In genomic region chr16:70696952-70697600, GRCh38 we compare ENCODE assay signal across 9 cellular contexts. TPM values are rescaled to one million over a fixed set of nuclear protein-coding genes. Genes with fewer than 3 reads are reported as not detected.
DNase-seq lines count a peak whose midpoint lies in the region; ATAC-seq and TF ChIP-seq lines count a peak whose summit lies in the region.
"Had no signal": no experiment of that assay in that cellular context is flagged by ENCODE, and none has a peak within 500 bp of the region (broad histone marks: within the 10 kb centered on the region; RNA-seq: fewer than 3 reads in every experiment).

No MANE protein-coding gene starts in this region.

- H4K20me1 ChIP-seq in PC-3 (ENCODE audit: low read length), result no peaks in the 10 kb centered on the region

- H3K27me3 ChIP-seq in PC-3 (ENCODE audit: low read length) (no peaks in the 10 kb centered on the region), sigmoid colon (no peaks in the 10 kb centered on the region)

- WGBS in sigmoid colon, 2 donors, result 51 to 56% methylated on average over 19 of the region's 19 CpGs

- H2AFZ ChIP-seq in PC-3 (ENCODE audit: low read length), result no peak overlapping the region

- no peaks in the 10 kb centered on the region for H3K9me2 ChIP-seq in PC-3 (replicated peaks; ENCODE audit: low read length)

- H3K4me1 ChIP-seq in PC-3 (ENCODE audit: insufficient read depth, low read length) (peaks cover 41% of the 10 kb centered on the region), sigmoid colon (peaks cover 0 to 98% (median 94%) of the 10 kb centered on the region in 4 donors)

- intact Hi-C loops in PC-3 (cut with micrococcal nuclease), result loop anchor here (10.0 kb wide), 1 partner anchor 78 kb away; no protein-coding TSS in a partner anchor
- intact Hi-C loops in sigmoid colon (cut with DNase I), result no loop called here

- no TSS peak for BruUV-seq in PC-3 (replicated peaks; lab: Mats Ljungman, UMichigan)

- no peak overlapping the region for H3K9ac ChIP-seq in PC-3 (ENCODE audit: low read length)

- DNase-seq in GDM1 (lab: John Stamatoyannopoulos, UW) (peak; percentile 57), PC-3 (peak; percentile 67), erythroblast (lab: John Stamatoyannopoulos, UW) (peak; percentile 33 to 49), sigmoid colon (no peak), NCI-H1930 (lab: John Stamatoyannopoulos, UW) (no peak), NCI-H524 (lab: John Stamatoyannopoulos, UW) (no peak), GM10266 (ENCODE audit: extremely low spot score) (no peak)

- peak overlapping the region; percentile 34; the same call in 1 of the 2 replicates for H3K4me2 ChIP-seq in PC-3 (ENCODE audit: low read length)

- no peak overlapping the region for H3K4me3 ChIP-seq in PC-3 (ENCODE audit: low read length)
- no peak overlapping the region for H3K4me3 ChIP-seq in sigmoid colon

- TF ChIP-seq CTCF in PC-3 (conservative IDR thresholded peaks at IDR 0.05; ENCODE audit: low read depth, low read length) (no peak), sigmoid colon (IDR thresholded peaks at IDR 0.05) (no peak), GM10266 (IDR thresholded peaks at IDR 0.05; ENCODE audit: control insufficient read depth, insufficient read depth, low read depth, missing control alignments) (no peak)

- H3K36me3 ChIP-seq in PC-3 (ENCODE audit: low read depth, low read length), result no peaks in the 10 kb centered on the region
- H3K36me3 ChIP-seq in sigmoid colon, result no peaks in the 10 kb centered on the region

- TF ChIP-seq POLR2A in erythroblast (IDR thresholded peaks at IDR 0.05; ENCODE audit: low read length) (no peak), sigmoid colon (IDR thresholded peaks at IDR 0.05) (no peak)

- H3K27ac ChIP-seq in PC-3 (ENCODE audit: low read length) (peak overlapping the region; percentile 49), sigmoid colon (peak overlapping the region; percentile 95 to 99 (median 98))

- H3K9me3 ChIP-seq in PC-3 (ENCODE audit: low read length) (no peaks in the 10 kb centered on the region), sigmoid colon (no peaks in the 10 kb centered on the region)

- ATAC-seq in PC-3 (peak; percentile 11; the same call in 1 of the 2 replicates), HG03432 (IDR thresholded peaks at IDR 0.05; ENCODE audit: unreplicated experiment) (no peak)

- H3K79me2 ChIP-seq in PC-3 (ENCODE audit: low read length), result no peaks in the 10 kb centered on the region

- TF ChIP-seq EP300 in sigmoid colon (IDR thresholded peaks at IDR 0.05), result no peak

- CTCF ChIA-PET in PC-3 (lab: Charles Lee), result no interaction called here

- POLR2A ChIA-PET in PC-3 (lab: Charles Lee; ENCODE audit: unreplicated experiment), result no interaction called here

- H3F3A ChIP-seq in PC-3 (ENCODE audit: low read length, unreplicated experiment), result no peaks in the 10 kb centered on the region

RNA-seq across cellular contexts. Expression of gene MTSS2, which starts 11.2 kb away (rescaled TPM):
- 18.7 and 39.2 TPM in 2 replicates for total RNA-seq in PC-3 (2014; rRNA removed)
- 10 to 100 TPM; 36.4 to 100.0 (median 60.7) TPM for total RNA-seq in sigmoid colon
- 10 to 100 TPM in 2 of 3 donors, 1 to 10 TPM in 1; 5.4 to 28.2 (median 10.9) TPM for polyA plus RNA-seq in sigmoid colon

RNA-seq across cellular contexts. Expression of gene IL34, which starts 50.7 kb away (rescaled TPM):
- total RNA-seq in PC-3 (2014; rRNA removed), result not detected in 2 replicates
- 1 to 10 TPM in 3 of 4 donors, not detected in 1; 3.6 to 5.4 (median 4.6) TPM for total RNA-seq in sigmoid colon
- 1 to 10 TPM in 2 of 3 donors, not detected in 1; 1.8 to 5.5 TPM for polyA plus RNA-seq in sigmoid colon
- total RNA-seq: NCI-H460 had no signal

Comparison
In these comparisons a context has a peak if more than half of its experiments do, and no peak if none do; other contexts are left out.
1. DNase-seq: peak in GDM1 (single experiment), PC-3 (single experiment) and erythroblast (2 of 2); none in sigmoid colon (single experiment), NCI-H1930 (0 of 2), NCI-H524 (0 of 2) and GM10266 (single experiment).